Comparison of ENCODE assay signal across 1 cellular context in the genomic region with DNA sequence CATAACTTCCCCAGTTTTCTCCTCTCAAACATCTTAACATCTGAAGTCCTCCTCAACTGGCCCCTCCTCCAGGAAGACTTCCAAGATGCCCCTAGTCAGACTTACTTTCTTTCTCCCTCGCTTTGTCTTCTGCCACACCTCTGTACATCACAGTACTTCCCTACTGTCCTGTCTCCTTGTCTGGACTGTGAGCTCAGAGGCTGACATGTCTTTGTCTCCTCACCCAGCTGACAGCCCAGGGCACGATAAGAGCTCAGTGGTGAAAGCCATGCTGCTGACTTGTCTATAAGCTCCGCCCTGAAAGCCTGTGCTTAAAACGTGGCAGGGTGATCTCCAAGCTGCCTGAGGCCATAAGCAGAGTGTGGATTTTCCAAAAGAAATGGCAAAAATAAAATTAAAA.
TF ChIP-seq lines count a peak whose summit lies in the region.

No MANE protein-coding gene starts in this region.

TF ChIP-seq in HepG2, 621 proteins besides CTCF, POLR2A, EP300 and RAD21 (continued from another document):
- TF ChIP-seq, protein P1, sequence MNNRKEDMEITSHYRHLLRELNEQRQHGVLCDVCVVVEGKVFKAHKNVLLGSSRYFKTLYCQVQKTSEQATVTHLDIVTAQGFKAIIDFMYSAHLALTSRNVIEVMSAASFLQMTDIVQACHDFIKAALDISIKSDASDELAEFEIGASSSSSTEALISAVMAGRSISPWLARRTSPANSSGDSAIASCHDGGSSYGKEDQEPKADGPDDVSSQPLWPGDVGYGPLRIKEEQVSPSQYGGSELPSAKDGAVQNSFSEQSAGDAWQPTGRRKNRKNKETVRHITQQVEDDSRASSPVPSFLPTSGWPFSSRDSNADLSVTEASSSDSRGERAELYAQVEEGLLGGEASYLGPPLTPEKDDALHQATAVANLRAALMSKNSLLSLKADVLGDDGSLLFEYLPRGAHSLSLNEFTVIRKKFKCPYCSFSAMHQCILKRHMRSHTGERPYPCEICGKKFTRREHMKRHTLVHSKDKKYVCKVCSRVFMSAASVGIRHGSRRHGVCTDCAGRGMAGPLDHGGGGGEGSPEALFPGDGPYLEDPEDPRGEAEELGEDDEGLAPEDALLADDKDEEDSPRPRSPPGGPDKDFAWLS (CRISPR knock-in tag; IDR thresholded peaks at IDR 0.05; ENCODE audit: borderline replicate concordance), result no peak
- TF ChIP-seq, protein P2, sequence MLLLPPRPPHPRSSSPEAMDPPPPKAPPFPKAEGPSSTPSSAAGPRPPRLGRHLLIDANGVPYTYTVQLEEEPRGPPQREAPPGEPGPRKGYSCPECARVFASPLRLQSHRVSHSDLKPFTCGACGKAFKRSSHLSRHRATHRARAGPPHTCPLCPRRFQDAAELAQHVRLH (CRISPR knock-in tag; IDR thresholded peaks at IDR 0.05; ENCODE audit: borderline replicate concordance, low read depth), result no peak
- no peak for TF ChIP-seq ZNF563 (CRISPR knock-in tag; IDR thresholded peaks at IDR 0.05)
- peak; percentile 31 for TF ChIP-seq RBM22 (optimal IDR thresholded peaks at IDR 0.05; ENCODE audit: low read length)
- TF ChIP-seq ZNF543 (CRISPR knock-in tag; IDR thresholded peaks at IDR 0.05), result no peak
